1 cellular context compared by ENCODE assay signal in genomic region chr14:33909380-33910084, GRCh38.
TF ChIP-seq lines count a peak whose summit lies in the region.

No MANE protein-coding gene starts in this region.

TF ChIP-seq in HepG2, 621 proteins besides CTCF, POLR2A, EP300 and RAD21 (continued from another document and continues in another):
- TF ChIP-seq TRAFD1 (CRISPR knock-in tag; IDR thresholded peaks at IDR 0.05; ENCODE audit: borderline replicate concordance) (no peak), ZNF136 (CRISPR knock-in tag; IDR thresholded peaks at IDR 0.05; ENCODE audit: low read depth) (no peak), MIER3 (CRISPR knock-in tag; IDR thresholded peaks at IDR 0.05; ENCODE audit: borderline replicate concordance) (peak; percentile 94), ZSCAN5A (CRISPR knock-in tag; IDR thresholded peaks at IDR 0.05; ENCODE audit: borderline replicate concordance) (0 out of 2 replicates have a peak, but pooled peaks have one; percentile 58), NR3C1 (CRISPR knock-in tag; IDR thresholded peaks at IDR 0.05) (no peak), ZNF142 (CRISPR knock-in tag; IDR thresholded peaks at IDR 0.05) (no peak), ZC3H4 (CRISPR knock-in tag; IDR thresholded peaks at IDR 0.05; ENCODE audit: borderline replicate concordance) (no peak), HMGA1 (CRISPR knock-in tag; conservative IDR thresholded peaks at IDR 0.05) (no peak), ZFP1 (CRISPR knock-in tag; IDR thresholded peaks at IDR 0.05) (peak; percentile 94), THAP7 (CRISPR knock-in tag; IDR thresholded peaks at IDR 0.05) (no peak), ZNF329 (CRISPR knock-in tag; IDR thresholded peaks at IDR 0.05; ENCODE audit: low read depth) (no peak), ARID4A (CRISPR knock-in tag; IDR thresholded peaks at IDR 0.05; ENCODE audit: borderline replicate concordance) (peak; percentile 51; the same call in 1 of the 2 replicates), DMTF1 (CRISPR knock-in tag; IDR thresholded peaks at IDR 0.05) (no peak), HOMEZ (CRISPR knock-in tag; IDR thresholded peaks at IDR 0.05; ENCODE audit: low read depth) (peak; percentile 98), SNAPC5 (CRISPR knock-in tag; IDR thresholded peaks at IDR 0.05; ENCODE audit: borderline replicate concordance) (no peak), ZNF3 (CRISPR knock-in tag; IDR thresholded peaks at IDR 0.05) (peak; percentile 62; the same call in 1 of the 2 replicates), IRF1 (CRISPR knock-in tag; IDR thresholded peaks at IDR 0.05; ENCODE audit: low read depth) (no peak), ZNF619 (CRISPR knock-in tag; IDR thresholded peaks at IDR 0.05) (0 out of 2 replicates have a peak, but pooled peaks have one; percentile 24), WIZ (CRISPR knock-in tag; IDR thresholded peaks at IDR 0.05) (peak; percentile 87; the same call in 1 of the 2 replicates), ZNF282 (IDR thresholded peaks at IDR 0.05; ENCODE audit: partially characterized antibody) (no peak), ZIK1 (CRISPR knock-in tag; IDR thresholded peaks at IDR 0.05; ENCODE audit: borderline replicate concordance, low read depth) (0 out of 2 replicates have a peak, but pooled peaks have one; percentile 24), ZNF850 (CRISPR knock-in tag; conservative IDR thresholded peaks at IDR 0.05) (no peak), ZNF616 (CRISPR knock-in tag; IDR thresholded peaks at IDR 0.05; ENCODE audit: low read depth) (no peak), PAF1 (CRISPR knock-in tag; IDR thresholded peaks at IDR 0.05) (no peak), TCF7 (IDR thresholded peaks at IDR 0.05; ENCODE audit: low read depth) (peak; percentile 68), TEF (CRISPR knock-in tag; IDR thresholded peaks at IDR 0.05) (peak; percentile 97), SKIL (CRISPR knock-in tag; IDR thresholded peaks at IDR 0.05; ENCODE audit: borderline replicate concordance) (no peak), TCF12 (IDR thresholded peaks at IDR 0.05) (no peak), TCF12 (CRISPR knock-in tag; IDR thresholded peaks at IDR 0.05) (peak; percentile 59; the same call in 1 of the 2 replicates), GZF1 (CRISPR knock-in tag; IDR thresholded peaks at IDR 0.05) (no peak; the same call in 1 of the 2 replicates), ZNF746 (CRISPR knock-in tag; IDR thresholded peaks at IDR 0.05) (no peak; the same call in 1 of the 2 replicates), RORA (CRISPR knock-in tag; IDR thresholded peaks at IDR 0.05) (no peak), ZNF788 (CRISPR knock-in tag; IDR thresholded peaks at IDR 0.05; ENCODE audit: borderline replicate concordance) (peak; percentile 67), DNMT1 (CRISPR knock-in tag; IDR thresholded peaks at IDR 0.05) (no peak), ZMYM2 (CRISPR knock-in tag; IDR thresholded peaks at IDR 0.05) (peak; percentile 56), GLI4 (CRISPR knock-in tag; IDR thresholded peaks at IDR 0.05; ENCODE audit: borderline replicate concordance) (no peak; the same call in 1 of the 2 replicates), RAD51 (IDR thresholded peaks at IDR 0.05; ENCODE audit: borderline replicate concordance) (no peak)
